In the genomic region with DNA sequence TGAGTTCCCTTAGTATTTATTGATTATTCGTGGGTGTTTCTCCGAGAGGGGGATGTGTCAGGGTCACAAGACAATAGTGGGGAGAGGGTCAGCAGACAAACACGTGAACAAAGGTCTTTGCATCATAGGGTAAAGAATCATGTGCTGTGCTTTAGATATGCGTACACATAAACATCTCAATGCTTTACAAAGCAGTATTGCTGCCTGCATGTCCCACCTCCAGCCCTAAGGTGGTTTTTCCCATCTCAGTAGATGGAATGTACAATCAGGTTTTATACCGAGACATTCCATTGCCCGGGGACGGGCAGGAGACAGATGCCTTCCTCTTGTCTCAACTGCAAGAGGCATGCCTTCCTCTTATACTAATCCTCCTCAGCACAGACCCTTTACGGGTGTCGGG, we compare ENCODE assay signal across 14 cellular contexts. TPM values are rescaled to one million over a fixed set of nuclear protein-coding genes. Genes with fewer than 3 reads are reported as not detected.
"Had no signal": no experiment of that assay in that cellular context is flagged by ENCODE, and none has a peak within 500 bp of the region (broad histone marks: within the 10 kb centered on the region; RNA-seq: fewer than 3 reads in every experiment).

No MANE protein-coding gene starts in this region.

RNA-seq across cellular contexts. Expression of gene SPATS1, which starts 14.2 kb away (rescaled TPM):
- total RNA-seq: hepatocyte, kidney epithelial cell, left ventricle myocardium inferior, mesothelial cell of epicardium, mononuclear cell, natural killer cell, osteoblast, psoas muscle, sigmoid colon, spleen, subcutaneous adipose tissue, suprapubic skin, thoracic aorta, ureter had no signal
- polyA plus RNA-seq: hepatocyte, psoas muscle, sigmoid colon, spleen had no signal

RNA-seq across cellular contexts. Expression of gene TMEM151B, which starts 58.0 kb away (rescaled TPM):
- total RNA-seq: left ventricle myocardium inferior, mononuclear cell, natural killer cell, osteoblast, psoas muscle, subcutaneous adipose tissue, thoracic aorta, ureter had no signal
